ENCODE assay signal across 9 cellular contexts in the genomic region with DNA sequence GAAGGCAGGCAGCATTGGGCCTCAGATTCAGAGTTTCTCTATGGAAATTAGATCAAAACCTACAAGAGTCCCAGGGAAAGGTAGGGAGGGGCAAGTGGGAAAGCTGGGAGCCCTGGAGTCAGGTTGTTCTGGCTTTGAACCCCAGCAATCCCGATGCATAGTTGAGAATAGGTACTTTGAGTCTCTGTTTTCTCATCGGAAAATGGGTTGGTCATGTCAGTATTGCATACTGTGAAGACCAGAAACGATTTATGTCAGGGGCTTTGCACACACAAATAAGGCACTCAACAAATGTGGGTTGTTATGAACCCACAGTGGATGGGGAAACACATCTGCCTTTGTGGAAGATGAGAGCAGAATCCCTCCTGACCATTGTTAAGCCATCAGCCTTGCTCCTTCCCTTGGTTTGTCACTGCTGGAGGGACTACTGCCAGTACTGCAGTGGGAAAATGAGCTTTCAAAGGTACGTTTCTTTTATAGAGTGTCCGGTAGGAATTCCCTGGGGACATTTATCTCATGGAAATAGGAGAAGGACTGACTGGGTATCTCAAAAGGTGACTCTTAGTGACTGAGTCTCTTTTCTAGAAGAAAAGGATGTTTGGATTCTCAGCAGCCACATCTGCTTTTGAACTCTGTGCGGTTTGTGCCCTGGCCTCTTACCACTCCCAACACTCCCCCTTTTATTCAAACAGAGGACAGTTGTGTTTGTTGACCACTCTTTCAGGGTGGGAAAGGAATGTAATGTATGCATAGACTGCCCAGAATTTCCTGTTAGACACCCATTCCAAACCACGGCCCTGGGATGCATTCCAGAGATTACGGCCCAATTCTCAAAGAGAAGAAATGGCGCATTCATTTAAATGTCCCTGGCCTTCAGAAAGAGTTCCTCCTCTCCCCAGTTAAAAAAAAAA. TPM values are rescaled to one million over a fixed set of nuclear protein-coding genes. Genes with fewer than 3 reads are reported as not detected.
DNase-seq lines count a peak whose midpoint lies in the region; ATAC-seq, FAIRE-seq and TF ChIP-seq lines count a peak whose summit lies in the region.
"Had no signal": no experiment of that assay in that cellular context is flagged by ENCODE, and none has a peak within 500 bp of the region (broad histone marks: within the 10 kb centered on the region; RNA-seq: fewer than 3 reads in every experiment).

No MANE protein-coding gene starts in this region.

- ATAC-seq in HepG2 (peak; percentile 97), T-cell (replicated peaks in 1 of 4) (no peak), HG03354 (IDR thresholded peaks at IDR 0.05; ENCODE audit: poor library complexity, severe bottlenecking, unreplicated experiment) (no peak)

- H3K4me1 Mint-ChIP-seq in type B pancreatic cell (ENCODE audit: unreplicated experiment): peaks cover 48% of the 10 kb centered on the region
- no peaks in the 10 kb centered on the region for H3K4me1 Mint-ChIP-seq in T-cell
- H3K4me1 Mint-ChIP-seq in CD4-positive, alpha-beta memory T cell: no peaks in the 10 kb centered on the region
- H3K4me1 Mint-ChIP-seq: activated CD4-positive, alpha-beta T cell treated with anti-CD3 and anti-CD28 coated beads, Interleukin-2, amount 10 ng/mL, durations not matched to agents 7 days and 5 days had no signal

- H3K36me3 Mint-ChIP-seq in type B pancreatic cell (peaks cover 8% of the 10 kb centered on the region), T-cell (no peaks in the 10 kb centered on the region)
- no peaks in the 10 kb centered on the region for H3K36me3 Mint-ChIP-seq in CD4-positive, alpha-beta memory T cell

- peak overlapping the region; percentile 54 to 64 for H3K27ac ChIP-seq in coronary artery
- H3K27ac ChIP-seq in HepG2 (ENCODE audit: extremely low read length, insufficient read depth, low read length): peak overlapping the region; percentile 86
- H3K27ac ChIP-seq in CD4-positive, alpha-beta memory T cell (ENCODE audit: low read depth, low read length): no peak overlapping the region

- H3K9me3 Mint-ChIP-seq in type B pancreatic cell (peaks cover 13% of the 10 kb centered on the region), T-cell (no peaks in the 10 kb centered on the region)
- H3K9me3 Mint-ChIP-seq in CD4-positive, alpha-beta memory T cell: no peaks in the 10 kb centered on the region
- H3K9me3 Mint-ChIP-seq: activated CD4-positive, alpha-beta T cell treated with anti-CD3 and anti-CD28 coated beads, Interleukin-2, amount 10 ng/mL, durations not matched to agents 7 days and 5 days had no signal

- TF ChIP-seq RAD21 in Ishikawa (IDR thresholded peaks at IDR 0.05; ENCODE audit: low read depth) (no peak), HepG2 (CRISPR knock-in tag; IDR thresholded peaks at IDR 0.05) (no peak)

- BruUV-seq in HepG2 (replicated peaks; lab: Mats Ljungman, UMichigan): TSS peak; percentile 66

- CTCF ChIA-PET in HepG2 (lab: Yijun Ruan, JAX; ENCODE audit: low intra/inter-chr PET ratio, low total read pairs) (no interaction called here), T-cell (lab: Charles Lee) (interaction anchor here in 1 of 2 donors (0.5 kb wide), 1 partner anchor 1073 kb away, joined by 3 read pairs; no protein-coding TSS in a partner anchor)
- CTCF ChIA-PET in CD4-positive, alpha-beta memory T cell (lab: Charles Lee; ENCODE audit: partially characterized antibody): interaction anchor here (1.5 kb wide), 1 partner anchor 79 kb away, joined by 4 read pairs; no protein-coding TSS in a partner anchor

- H3K4me2 ChIP-seq in HepG2 (ENCODE audit: low read depth, low read length): peak overlapping the region; percentile 64

- peaks cover 86% of the 10 kb centered on the region for H3K79me2 ChIP-seq in HepG2 (ENCODE audit: insufficient read depth, low read length)

- H3K9ac ChIP-seq in HepG2 (ENCODE audit: insufficient read depth, low read depth, low read length): peak overlapping the region; percentile 68

- H3K27ac Mint-ChIP-seq in type B pancreatic cell (peak overlapping the region; percentile 87), T-cell (no peak overlapping the region)
- no peak overlapping the region for H3K27ac Mint-ChIP-seq in CD4-positive, alpha-beta memory T cell
- H3K27ac Mint-ChIP-seq: activated CD4-positive, alpha-beta T cell treated with anti-CD3 and anti-CD28 coated beads, Interleukin-2, amount 10 ng/mL, durations not matched to agents 7 days and 5 days had no signal

- H3K9me3 ChIP-seq in HepG2 (ENCODE audit: low read length): no peaks in the 10 kb centered on the region
- H3K9me3 ChIP-seq in CD4-positive, alpha-beta memory T cell (ENCODE audit: control insufficient read depth in 1 of 2, low read length in 2 of 2): no peaks in the 10 kb centered on the region

- H2AFZ ChIP-seq in HepG2 (ENCODE audit: low read length): no peak overlapping the region

- POLR2A ChIA-PET in HepG2 (lab: Yijun Ruan, JAX) (interaction anchor here (0.7 to 6.5 kb wide), 8 partner anchors 10 to 72 kb away, joined by 3 to 72 read pairs (median 6); no protein-coding TSS in a partner anchor), T-cell (lab: Charles Lee) (interaction anchor here in 1 of 2 donors (0.6 kb wide), 1 partner anchor 31 kb away, joined by 5 read pairs; no protein-coding TSS in a partner anchor)
- POLR2A ChIA-PET in CD4-positive, alpha-beta memory T cell (lab: Charles Lee; ENCODE audit: partially characterized antibody): no interaction called here

- 8% methylated on average over 9 of the region's 9 CpGs for WGBS in HepG2 (ENCODE audit: low lambda C conversion rate)

- H3K4me3 Mint-ChIP-seq in type B pancreatic cell: peak overlapping the region; percentile 54
- H3K4me3 Mint-ChIP-seq in T-cell: no peak overlapping the region
- no peak overlapping the region for H3K4me3 Mint-ChIP-seq in CD4-positive, alpha-beta memory T cell
- H3K4me3 Mint-ChIP-seq: activated CD4-positive, alpha-beta T cell treated with anti-CD3 and anti-CD28 coated beads, Interleukin-2, amount 10 ng/mL, durations not matched to agents 7 days and 5 days had no signal

- TF ChIP-seq CTCF in coronary artery (IDR thresholded peaks at IDR 0.05): no peak
- TF ChIP-seq CTCF in HepG2 (CRISPR knock-in tag; IDR thresholded peaks at IDR 0.05): no peak
- no peak for TF ChIP-seq CTCF in type B pancreatic cell (conservative IDR thresholded peaks at IDR 0.05)

- H3K27me3 ChIP-seq in HepG2 (ENCODE audit: control insufficient read depth in 1 of 2, insufficient read depth in 2 of 2, low read length in 2 of 2): no peaks in the 10 kb centered on the region
- no peaks in the 10 kb centered on the region for H3K27me3 ChIP-seq in CD4-positive, alpha-beta memory T cell (ENCODE audit: insufficient read depth, low read length)

- intact Hi-C loops in HepG2 (cut with micrococcal nuclease; ENCODE audit: unreplicated experiment): loop anchor here (2.0 kb wide), 3 partner anchors 17 to 29 kb away; no protein-coding TSS in a partner anchor
- intact Hi-C loops in CD4-positive, alpha-beta memory T cell (cut with micrococcal nuclease): no loop called here

- DNase-seq in coronary artery (ENCODE audit: low spot score) (no peak), HepG2 (ENCODE audit: low spot score) (peak; percentile 98), type B pancreatic cell (ENCODE audit: extremely low spot score, unreplicated experiment) (no peak), SHP77 treated with DMSO at 0.1 percent for 48 hours (lab: John Stamatoyannopoulos, UW) (no peak), T-cell (no peak)
- no peak for DNase-seq in CD4-positive, alpha-beta memory T cell
- DNase-seq: activated CD4-positive, alpha-beta T cell treated with anti-CD3 and anti-CD28 coated beads, Interleukin-2, amount 10 ng/mL, durations not matched to agents 7 days and 5 days had no signal

- H3K27me3 Mint-ChIP-seq in type B pancreatic cell: no peaks in the 10 kb centered on the region
- H3K27me3 Mint-ChIP-seq in T-cell: no peaks in the 10 kb centered on the region
- peaks cover 0 to 7% of the 10 kb centered on the region in 2 donors for H3K27me3 Mint-ChIP-seq in CD4-positive, alpha-beta memory T cell

- H3K4me3 ChIP-seq in coronary artery (peak overlapping the region; percentile 24), HepG2 (replicated peaks in 1 of 3; ENCODE audit: insufficient read depth in 1 of 3, low read depth in 2 of 3, low read length in 3 of 3) (peak overlapping the region in 1 of 3 experiments; percentile 41; a peak in 2 of 6 replicates)
- no peak overlapping the region for H3K4me3 ChIP-seq in CD4-positive, alpha-beta memory T cell (ENCODE audit: low read length in 2 of 2)

- in situ Hi-C loops in HepG2 (cut with HindIII; ENCODE audit: extremely low pct_ligation_motif_present, low pct_unique_long_range_greater_than_20kb): no loop called here

- H3K36me3 ChIP-seq in HepG2 (replicated peaks in 1 of 2; ENCODE audit: control insufficient read depth in 1 of 2, insufficient read depth in 2 of 2, low read length in 2 of 2): peaks cover 0 to 4% of the 10 kb centered on the region in 2 experiments; a peak in 1 of 5 replicates
- no peaks in the 10 kb centered on the region for H3K36me3 ChIP-seq in CD4-positive, alpha-beta memory T cell (ENCODE audit: insufficient read depth, low read length)

- no peak; the same call in 1 of the 2 replicates for TF ChIP-seq EP300 in Ishikawa (IDR thresholded peaks at IDR 0.05; ENCODE audit: borderline replicate concordance)
- peak in 1 of 2 experiments; percentile 92; a peak in 2 of 4 replicates for TF ChIP-seq EP300 in HepG2 (IDR thresholded peaks at IDR 0.05; ENCODE audit: low read depth in 2 of 2, low read length in 2 of 2)
- peak; percentile 87; the same call in 1 of the 2 replicates for TF ChIP-seq EP300 in HepG2 (CRISPR knock-in tag; IDR thresholded peaks at IDR 0.05; ENCODE audit: borderline replicate concordance)

- H4K20me1 ChIP-seq in HepG2 (ENCODE audit: insufficient read depth, low read length): no peaks in the 10 kb centered on the region

- TF ChIP-seq POLR2A in HepG2 (IDR thresholded peaks at IDR 0.05; ENCODE audit: insufficient read depth in 1 of 2, low read depth in 2 of 2, low read length in 2 of 2): peak in 1 of 2 experiments; percentile 52; a peak in 2 of 4 replicates

- FAIRE-seq in HepG2 (lab: Jason Lieb, UNC): peak; percentile 98

- H3K4me1 ChIP-seq in HepG2 (ENCODE audit: insufficient read depth, low read length): peaks cover 95% of the 10 kb centered on the region
- no peaks in the 10 kb centered on the region for H3K4me1 ChIP-seq in CD4-positive, alpha-beta memory T cell (ENCODE audit: insufficient read depth, low read length)

RNA-seq across cellular contexts. Expression of a gene that starts 54.6 kb away (rescaled TPM):
- 3.2 and 4.0 TPM in 2 replicates for total RNA-seq in HepG2 (2016; rRNA removed; fragmentation: Illumina TruSeq; extraction: Trizol)
- 4.3 and 5.3 TPM in 2 replicates for total RNA-seq in HepG2 (2016; cell fraction: cytosol; rRNA removed; fragmentation: Illumina TruSeq; extraction: Trizol; ENCODE audit: low read depth)
- total RNA-seq in HepG2 (2016; cell fraction: insoluble cytoplasmic fraction; rRNA removed; fragmentation: Illumina TruSeq; extraction: Trizol): 2.3 and 4.1 TPM in 2 replicates
- total RNA-seq in HepG2 (2016; cell fraction: membrane; rRNA removed; fragmentation: Illumina TruSeq; extraction: Trizol): 3.3 and 5.4 TPM in 2 replicates
- total RNA-seq in HepG2 (2016; cell fraction: nucleus; rRNA removed; fragmentation: Illumina TruSeq; extraction: Trizol): 2.0 and 2.1 TPM in 2 replicates
- polyA plus RNA-seq in HepG2 (2011; rRNA removed): 5.3 and 7.5 TPM in 2 replicates
- 5.6 and 9.0 TPM in 2 replicates for polyA plus RNA-seq in HepG2 (2011; cell fraction: cytosol; rRNA removed)
- polyA plus RNA-seq in HepG2 (2011; cell fraction: nucleus; rRNA removed): 8.6 and 9.9 TPM in 2 replicates
- polyA plus RNA-seq in HepG2 (2012): 2.1 and 2.6 TPM in 2 replicates
- polyA plus RNA-seq in HepG2 (2016; cell fraction: cytosol; fragmentation: Illumina TruSeq; extraction: Trizol; ENCODE audit: low read depth): 4.2 and 6.5 TPM in 2 replicates
- polyA plus RNA-seq in HepG2 (2016; cell fraction: insoluble cytoplasmic fraction; fragmentation: Illumina TruSeq; extraction: Trizol; ENCODE audit: low read depth): 2.0 and 2.3 TPM in 2 replicates
- 3.5 and 5.1 TPM in 2 replicates for polyA plus RNA-seq in HepG2 (2016; cell fraction: membrane; fragmentation: Illumina TruSeq; extraction: Trizol; ENCODE audit: low read depth)
- 2.0 and 2.9 TPM in 2 replicates for polyA plus RNA-seq in HepG2 (2016; cell fraction: nucleus; fragmentation: Illumina TruSeq; extraction: Trizol; ENCODE audit: insufficient read depth, low read depth)
- 1.2 and 3.8 TPM in 2 replicates for polyA minus RNA-seq in HepG2 (2011; rRNA and poly(A)+ RNA removed; ENCODE audit: low replicate concordance)
- polyA minus RNA-seq in HepG2 (2011; cell fraction: cytosol; rRNA and poly(A)+ RNA removed): 0.89 TPM in 1 of 2 replicates, not detected in the other
- polyA minus RNA-seq in HepG2 (2011; cell fraction: nucleus; rRNA and poly(A)+ RNA removed): 6.2 and 7.3 TPM in 2 replicates
- total RNA-seq in type B pancreatic cell (ENCODE audit: low replicate concordance): 14.2 and 16.9 TPM in 2 replicates
- total RNA-seq in T-cell: 10 to 100 TPM; 26.6 to 44.6 (median 42.1) TPM
- total RNA-seq in CD4-positive, alpha-beta memory T cell: 10 to 100 TPM; 41.7 to 43.4 TPM
- 10 to 100 TPM; 13.4 to 18.0 TPM for polyA plus RNA-seq in CD4-positive, alpha-beta memory T cell
